In genomic region chr7:102671311-102671959, GRCh38 we compare ENCODE assay signal across 8 cellular contexts. TPM values are rescaled to one million over a fixed set of nuclear protein-coding genes. Genes with fewer than 3 reads are reported as not detected.
DNase-seq lines count a peak whose midpoint lies in the region; ATAC-seq and TF ChIP-seq lines count a peak whose summit lies in the region.
"Not testable (repeated sequence)": the region's sequence is repeated elsewhere in the genome, so short reads cannot be mapped to it uniquely, and the experiment has no call there.

TSS of gene POLR2J2 (minus strand) at chr7:102671663. CDS start at chr7:102671601, 62 bp downstream.

- not testable (repeated sequence) for H3K27me3 ChIP-seq in Panc1 (ENCODE audit: control insufficient read depth, insufficient read depth, low read length); ascending aorta; neuron (ENCODE audit: insufficient read depth, low read length); uterus

- not testable (repeated sequence) for BruUV-seq in Panc1 (replicated peaks; lab: Mats Ljungman, UMichigan)

- peak in 1 of 2 donors; percentile 13 for TF ChIP-seq POLR2A in uterus (IDR thresholded peaks at IDR 0.05)

- TF ChIP-seq CTCF in GM13976 (IDR thresholded peaks at IDR 0.05; ENCODE audit: borderline replicate concordance, control extremely low read depth, extremely low read depth, insufficient read depth, missing control alignments) (peak; percentile 18), Panc1 (IDR thresholded peaks at IDR 0.05) (peak; percentile 53)
- not testable (repeated sequence) for TF ChIP-seq CTCF in ascending aorta (IDR thresholded peaks at IDR 0.05); uterus (IDR thresholded peaks at IDR 0.05)

- DNase-seq in GM13976 (ENCODE audit: low spot score), result peak; percentile 95
- peak; percentile 56 for DNase-seq in Panc1 (ENCODE audit: low read depth, low spot score)
- DNase-seq in ascending aorta (ENCODE audit: low spot score in 2 of 2), result peak; percentile 36 to 84
- DNase-seq in germinal center (ENCODE audit: low spot score), result peak; percentile 91
- DNase-seq in uterus, result peak in 1 of 2 donors; percentile 79

- in situ Hi-C loops in GM13976 (cut with MboI; ENCODE audit: low sequenced_read_pairs, unreplicated experiment); Panc1 (cut with HindIII; ENCODE audit: low pct_unique_long_range_greater_than_20kb, low sequenced_read_pairs): not testable (repeated sequence)

- ATAC-seq in GM21515 (IDR thresholded peaks at IDR 0.05; ENCODE audit: unreplicated experiment) (peak; percentile 76), HG03108 (IDR thresholded peaks at IDR 0.05; ENCODE audit: unreplicated experiment) (peak; percentile 59), Panc1 (peak; percentile 92)

- H3K27ac ChIP-seq in Panc1 (ENCODE audit: low read length); uterus: not testable (repeated sequence)
- H3K27ac ChIP-seq in ascending aorta, result peak within 1 kb of the TSS in 1 of 2 donors; percentile 48

- intact Hi-C loops in Panc1 (cut with micrococcal nuclease; ENCODE audit: unreplicated experiment); ascending aorta (cut with DNase I); uterus (cut with DNase I; ENCODE audit: low total_unique reads): not testable (repeated sequence)

- CTCF ChIA-PET in Panc1 (lab: Charles Lee), result interaction anchor here (0.6 kb wide), 1 partner anchor 192 kb away, joined by 3 read pairs; no protein-coding TSS in a partner anchor

- H3K36me3 ChIP-seq in Panc1 (ENCODE audit: control insufficient read depth, insufficient read depth, low read length); ascending aorta; neuron (ENCODE audit: insufficient read depth, low read length); uterus: not testable (repeated sequence)

- H2AFZ ChIP-seq in neuron (ENCODE audit: low read depth, low read length), result not testable (repeated sequence)

- not testable (repeated sequence) for H3K4me1 ChIP-seq in Panc1 (ENCODE audit: control insufficient read depth, insufficient read depth, low read length); ascending aorta; neuron (ENCODE audit: insufficient read depth, low read length); uterus

- H3K4me3 ChIP-seq in Panc1 (ENCODE audit: low read depth in 2 of 2, low read length in 2 of 2), result peak within 1 kb of the TSS; percentile 37 to 46
- H3K4me3 ChIP-seq in ascending aorta, result peak within 1 kb of the TSS; percentile 33 to 56
- peak within 1 kb of the TSS; percentile 51 for H3K4me3 ChIP-seq in neuron (ENCODE audit: low read length)
- peak within 1 kb of the TSS; percentile 29 to 36 for H3K4me3 ChIP-seq in uterus

- POLR2A ChIA-PET in Panc1 (lab: Charles Lee), result not testable (repeated sequence)

- H3K9me3 ChIP-seq in Panc1 (ENCODE audit: control insufficient read depth, insufficient read depth, low read depth, low read length); ascending aorta; neuron (ENCODE audit: low read length); uterus: not testable (repeated sequence)

RNA-seq across cellular contexts. Expression of gene POLR2J2, which starts in this region (rescaled TPM):
- 10.0 TPM for total RNA-seq in Panc1 (2021; ENCODE audit: unreplicated experiment)
- polyA plus RNA-seq in Panc1 (2012; ENCODE audit: insufficient read length), result 0.56 TPM
- not detected for total RNA-seq in ascending aorta
- total RNA-seq in uterus, result 10 to 100 TPM in 2 of 4 donors, 1 to 10 TPM in 2; 1.0 to 33.5 (median 7.5) TPM

Comparison
In these comparisons a context has a peak if more than half of its experiments do, and no peak if none do; other contexts are left out.
1. Peak in DNase-seq and H3K4me3 ChIP-seq in ascending aorta; RNA of the gene not detected or under 1 TPM.